18 cellular contexts compared by ENCODE assay signal in the genomic region with DNA sequence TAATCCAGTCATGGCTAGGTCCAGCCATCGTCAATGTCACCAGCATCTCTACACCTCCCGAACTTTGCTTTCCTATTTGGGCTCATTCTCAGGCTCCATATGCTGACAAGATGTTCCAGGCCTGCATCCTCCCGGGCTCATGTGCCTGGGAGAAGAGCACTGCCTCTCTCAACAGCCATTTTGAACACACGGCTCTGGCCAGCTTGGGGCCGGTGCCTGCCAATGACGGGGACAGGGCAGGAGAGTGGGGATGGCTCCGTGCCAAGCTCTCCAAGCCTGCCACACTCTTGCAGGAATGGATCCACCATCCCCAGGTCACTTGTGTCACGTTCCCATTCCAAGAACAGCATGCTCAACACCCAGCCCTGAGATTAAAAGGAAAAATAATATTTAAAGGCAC.
DNase-seq lines count a peak whose midpoint lies in the region; FAIRE-seq and TF ChIP-seq lines count a peak whose summit lies in the region.
"Had no signal": no experiment of that assay in that cellular context is flagged by ENCODE, and none has a peak within 500 bp of the region (broad histone marks: within the 10 kb centered on the region; RNA-seq: fewer than 3 reads in every experiment).

No MANE protein-coding gene starts in this region.

- H4K20me1 ChIP-seq in H1 (replicated peaks in 1 of 2; ENCODE audit: control insufficient read depth in 1 of 2, insufficient read depth in 2 of 2, low read length in 2 of 2): no peaks in the 10 kb centered on the region

- intact Hi-C loops in left ventricle myocardium inferior (cut with micrococcal nuclease) (no loop called here), cardiac septum (cut with DNase I) (no loop called here)

- H3K9ac ChIP-seq in H1 (replicated peaks in 1 of 4; ENCODE audit: extremely low read depth in 1 of 4, low read depth in 3 of 4, low read length in 3 of 4): no peak overlapping the region
- H3K9ac ChIP-seq: BLaER1 treated with 17β-estradiol and CSF1 and Interleukin-3, amounts not matched to agents 10 nM and 100 nM had no signal

- no peak overlapping the region for H2BK12ac ChIP-seq in H1 (ENCODE audit: low read depth, low read length)

- H3K23ac ChIP-seq in H1 (ENCODE audit: insufficient read length): no peak overlapping the region

- H3K27ac ChIP-seq in left ventricle myocardium inferior (replicated peaks) (no peak overlapping the region), H1 (ENCODE audit: low read depth, low read length) (no peak overlapping the region)
- H3K27ac ChIP-seq: BLaER1 treated with 17β-estradiol and CSF1 and Interleukin-3, amounts not matched to agents 10 nM and 100 nM had no signal

- no peak overlapping the region for H2AFZ ChIP-seq in H1 (ENCODE audit: low read length)

- H3K14ac ChIP-seq in H1 (ENCODE audit: insufficient read length): no peak overlapping the region

- H4K5ac ChIP-seq in H1 (ENCODE audit: insufficient read length, low read depth, low read length): no peak overlapping the region

- no peaks in the 10 kb centered on the region for H3K79me2 ChIP-seq in H1 (ENCODE audit: control insufficient read depth in 1 of 2, insufficient read depth in 2 of 2, low read length in 2 of 2)

- H2BK15ac ChIP-seq in H1 (ENCODE audit: low read length): 0 out of 2 replicates have a peak overlapping the region, but pooled peaks have one; percentile 40

- H3K27me3 ChIP-seq in left ventricle myocardium inferior (ENCODE audit: low read depth) (peaks cover 68% of the 10 kb centered on the region), H1 (replicated peaks in 1 of 4; ENCODE audit: control insufficient read depth in 3 of 4, extremely low read depth in 1 of 4, insufficient read depth in 3 of 4, low read length in 3 of 4) (no peaks in the 10 kb centered on the region; a peak in 1 of 7 replicates)
- H3K27me3 ChIP-seq: BLaER1 treated with 17β-estradiol and CSF1 and Interleukin-3, amounts not matched to agents 10 nM and 100 nM had no signal

- no peak overlapping the region for H3K4ac ChIP-seq in H1 (replicated peaks; ENCODE audit: insufficient read length, low read depth, low read length)

- H2BK5ac ChIP-seq in H1 (ENCODE audit: low read depth, low read length): no peak overlapping the region

- H2AK5ac ChIP-seq in H1 (ENCODE audit: low read depth, low read length): no peak overlapping the region

- no peak overlapping the region for H4K91ac ChIP-seq in H1 (replicated peaks; ENCODE audit: insufficient read length, low read length)

- no peak for TF ChIP-seq RAD21 in H1 (IDR thresholded peaks at IDR 0.05 in 1 of 2, conservative IDR thresholded peaks at IDR 0.05 in 1 of 2; ENCODE audit: low read depth in 2 of 2, low read length in 2 of 2)

- TF ChIP-seq POLR2A in H1 (IDR thresholded peaks at IDR 0.05; ENCODE audit: control extremely low read depth in 1 of 2, low read depth in 2 of 2, low read length in 2 of 2): no peak

- DNase-seq in NCI-H2029 treated with DMSO at 0.1 percent for 48 hours (lab: John Stamatoyannopoulos, UW): peak; percentile 6
- no peak for DNase-seq in NCI-H2029 (lab: John Stamatoyannopoulos, UW)
- peak; percentile 22 for DNase-seq in left ventricle myocardium inferior
- no peak for DNase-seq in cardiac septum (ENCODE audit: low spot score)
- no peak for DNase-seq in H1 (ENCODE audit: low read depth in 1 of 2, low spot score in 2 of 2)
- DNase-seq in NCI-H187 treated with DMSO at 0.1 percent for 48 hours (lab: John Stamatoyannopoulos, UW): no peak
- DNase-seq in NCI-H2171 (lab: John Stamatoyannopoulos, UW): no peak
- DNase-seq: 8988T; Calu3; CD8-positive, alpha-beta T cell; GDM1; HFFc6; IMR-90 had no signal

- H3K18ac ChIP-seq in H1 (ENCODE audit: extremely low read depth, low read length): no peak overlapping the region

- CTCF ChIA-PET in H1 (lab: Charles Lee; ENCODE audit: partially characterized antibody): interaction anchor here (0.5 to 38.3 kb wide), 3 partner anchors 13 to 557 kb away, joined by 3 to 984 read pairs (median 48); no protein-coding TSS in a partner anchor

- no peak for FAIRE-seq in H1 (lab: Jason Lieb, UNC)
- FAIRE-seq: GM12892, GM18507, HTR-8/SVneo had no signal

- H3K9me3 ChIP-seq in left ventricle myocardium inferior (replicated peaks) (peaks cover 13% of the 10 kb centered on the region), H1 (ENCODE audit: insufficient read depth in 2 of 2, low read depth in 1 of 2, low read length in 1 of 2) (no peaks in the 10 kb centered on the region)

- H3K4me2 ChIP-seq in H1 (ENCODE audit: insufficient read depth in 1 of 2, low read depth in 2 of 2, low read length in 2 of 2): no peak overlapping the region
- H3K4me2 ChIP-seq: BLaER1 treated with 17β-estradiol and CSF1 and Interleukin-3, amounts not matched to agents 10 nM and 100 nM; GM23338 had no signal

- no peak overlapping the region for H2BK120ac ChIP-seq in H1 (replicated peaks; ENCODE audit: low read depth, low read length)

- H2BK20ac ChIP-seq in H1 (ENCODE audit: low read length): no peak overlapping the region

- H3K79me1 ChIP-seq in H1 (ENCODE audit: low read depth, low read length): no peaks in the 10 kb centered on the region

- WGBS in H1 (ENCODE audit: extremely low coverage in 1 of 2, insufficient coverage in 1 of 2, insufficient read length in 1 of 2, insufficient replicate concordance in 2 of 2, low coverage in 1 of 2, low lambda C conversion rate in 2 of 2, missing lambda C conversion rate in 1 of 2), 2 experiments: 81% methylated on average over 8 of the region's 8 CpGs; no CpG with 5 or more reads in 1 of the 2 experiments

- TF ChIP-seq EP300 in H1 (IDR thresholded peaks at IDR 0.05; ENCODE audit: borderline replicate concordance in 1 of 2, low read depth in 2 of 2, low read length in 2 of 2): no peak

- H3K4me1 ChIP-seq in left ventricle myocardium inferior (no peaks in the 10 kb centered on the region), H1 (replicated peaks in 1 of 4; ENCODE audit: control insufficient read depth in 3 of 4, insufficient read depth in 4 of 4, low read length in 3 of 4) (no peaks in the 10 kb centered on the region; a peak in 2 of 7 replicates)

- 0 out of 2 replicates have a peak overlapping the region, but pooled peaks have one; percentile 1 for H4K8ac ChIP-seq in H1 (ENCODE audit: extremely low read depth, insufficient read depth, low read length)

- H3K4me3 ChIP-seq in left ventricle myocardium inferior (no peak overlapping the region), H1 (ENCODE audit: extremely low read depth in 1 of 4, insufficient read depth in 2 of 4, low read depth in 3 of 4, low read length in 4 of 4) (no peak overlapping the region)
- H3K4me3 ChIP-seq: BLaER1 treated with 17β-estradiol and CSF1 and Interleukin-3, amounts not matched to agents 10 nM and 100 nM; GM23338 had no signal

- H3K36me3 ChIP-seq in left ventricle myocardium inferior: no peaks in the 10 kb centered on the region
- H3K36me3 ChIP-seq in H1 (ENCODE audit: control insufficient read depth in 2 of 4, insufficient read depth in 4 of 4, low read length in 3 of 4): no peaks in the 10 kb centered on the region
- H3K36me3 ChIP-seq: BLaER1 treated with 17β-estradiol and CSF1 and Interleukin-3, amounts not matched to agents 10 nM and 100 nM had no signal

- TF ChIP-seq CTCF in left ventricle myocardium inferior (IDR thresholded peaks at IDR 0.05; ENCODE audit: borderline replicate concordance) (no peak), H1 (IDR thresholded peaks at IDR 0.05; ENCODE audit: control extremely low read depth in 1 of 3, insufficient read depth in 1 of 3, low read depth in 1 of 3, low read length in 3 of 3) (no peak)

- no peak overlapping the region for H3K56ac ChIP-seq in H1 (replicated peaks; ENCODE audit: insufficient read length, low read depth, low read length)

- POLR2A ChIA-PET in H1 (lab: Charles Lee; ENCODE audit: partially characterized antibody): no interaction called here

- H3K23me2 ChIP-seq in H1 (ENCODE audit: low read depth, low read length): no peaks in the 10 kb centered on the region; the same call in 1 of the 2 replicates

TF ChIP-seq in H1, 55 proteins besides CTCF, POLR2A, EP300 and RAD21:
- TF ChIP-seq RFX5 (IDR thresholded peaks at IDR 0.05; ENCODE audit: borderline replicate concordance, low read depth, low read length) (no peak), NANOG (IDR thresholded peaks at IDR 0.05; ENCODE audit: insufficient read depth, low read depth, low read length, poor library complexity, severe bottlenecking) (no peak), POU5F1 (IDR thresholded peaks at IDR 0.05; ENCODE audit: low read depth, low read length) (no peak), RBBP5 (IDR thresholded peaks at IDR 0.05; ENCODE audit: borderline replicate concordance, low read depth, low read length) (no peak), JUND (IDR thresholded peaks at IDR 0.05; ENCODE audit: low read length) (no peak), BACH1 (IDR thresholded peaks at IDR 0.05; ENCODE audit: low read length) (no peak), SAP30 (IDR thresholded peaks at IDR 0.05; ENCODE audit: insufficient read depth, insufficient replicate concordance, low read length) (no peak)
- TF ChIP-seq, protein P1, sequence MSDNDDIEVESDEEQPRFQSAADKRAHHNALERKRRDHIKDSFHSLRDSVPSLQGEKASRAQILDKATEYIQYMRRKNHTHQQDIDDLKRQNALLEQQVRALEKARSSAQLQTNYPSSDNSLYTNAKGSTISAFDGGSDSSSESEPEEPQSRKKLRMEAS (IDR thresholded peaks at IDR 0.05): no peak
TF ChIP-seq in H1: peak in this region for 0.

Comparison
In these comparisons a context has a peak if more than half of its experiments do, and no peak if none do; other contexts are left out.
1. DNase-seq: peak in NCI-H2029 treated with DMSO at 0.1 percent for 48 hours (single experiment) and left ventricle myocardium inferior (single experiment); none in NCI-H2029 (single experiment), cardiac septum (single experiment), H1 (0 of 2), NCI-H187 treated with DMSO at 0.1 percent for 48 hours (single experiment) and NCI-H2171 (single experiment).